In genomic region chr1:115643219-115643618, GRCh38 we compare ENCODE assay signal across 8 cellular contexts. TPM values are rescaled to one million over a fixed set of nuclear protein-coding genes. Genes with fewer than 3 reads are reported as not detected.
DNase-seq lines count a peak whose midpoint lies in the region; ATAC-seq and TF ChIP-seq lines count a peak whose summit lies in the region.

No MANE protein-coding gene starts in this region.

- H3K36me3 Mint-ChIP-seq in activated naive CD4-positive, alpha-beta T cell treated with anti-CD3 and anti-CD28 coated beads for 36 hours (ENCODE audit: low read depth), result peaks cover 2% of the 10 kb centered on the region
- H3K36me3 Mint-ChIP-seq in activated naive CD4-positive, alpha-beta T cell treated with anti-CD3 and anti-CD28 coated beads, Interleukin-2, amount 50 U/mL, for 72 hours, result peaks cover 19 to 22% of the 10 kb centered on the region in 2 donors
- peaks cover 8% of the 10 kb centered on the region for H3K36me3 Mint-ChIP-seq in activated naive CD8-positive, alpha-beta T cell treated with anti-CD3 and anti-CD28 coated beads for 36 hours

- intact Hi-C loops in activated naive CD4-positive, alpha-beta T cell treated with anti-CD3 and anti-CD28 coated beads for 36 hours (cut with micrococcal nuclease), result loop anchor here (5.0 kb wide), 1 partner anchor 64 kb away; no protein-coding TSS in a partner anchor
- intact Hi-C loops in left lung (cut with DNase I), result no loop called here
- intact Hi-C loops in transverse colon (cut with DNase I; ENCODE audit: low total_unique reads), result no loop called here

- peaks cover 0 to 14% of the 10 kb centered on the region in 2 donors for H3K27me3 ChIP-seq in left lung
- no peaks in the 10 kb centered on the region for H3K27me3 ChIP-seq in transverse colon

- H3K27me3 Mint-ChIP-seq in activated naive CD4-positive, alpha-beta T cell treated with anti-CD3 and anti-CD28 coated beads for 36 hours (ENCODE audit: low read depth), result peaks cover 38% of the 10 kb centered on the region
- peaks cover 40% of the 10 kb centered on the region for H3K27me3 Mint-ChIP-seq in activated naive CD8-positive, alpha-beta T cell treated with anti-CD3 and anti-CD28 coated beads for 36 hours

- no peak for DNase-seq in activated naive CD4-positive, alpha-beta T cell treated with anti-CD3 and anti-CD28 coated beads for 36 hours
- no peak for DNase-seq in activated naive CD4-positive, alpha-beta T cell treated with anti-CD3 and anti-CD28 coated beads, Interleukin-2, amount 50 U/mL, for 72 hours (ENCODE audit: low spot score in 2 of 2)
- DNase-seq in activated naive CD8-positive, alpha-beta T cell treated with anti-CD3 and anti-CD28 coated beads for 36 hours, result no peak
- DNase-seq in left lung, result no peak
- DNase-seq in transverse colon, result no peak
- no peak for DNase-seq in activated CD4-positive, alpha-beta T cell treated with anti-CD3 and anti-CD28 coated beads, Interleukin-2, amount 50 U/mL, for 1 hour
- DNase-seq in kidney glomerular epithelial cell (lab: John Stamatoyannopoulos, UW), result no peak
- DNase-seq in SIG-M5 (lab: John Stamatoyannopoulos, UW), result no peak

- no peak overlapping the region for H3K27ac Mint-ChIP-seq in activated naive CD4-positive, alpha-beta T cell treated with anti-CD3 and anti-CD28 coated beads for 36 hours
- no peak overlapping the region for H3K27ac Mint-ChIP-seq in activated naive CD4-positive, alpha-beta T cell treated with anti-CD3 and anti-CD28 coated beads, Interleukin-2, amount 50 U/mL, for 72 hours
- H3K27ac Mint-ChIP-seq in activated naive CD8-positive, alpha-beta T cell treated with anti-CD3 and anti-CD28 coated beads for 36 hours, result no peak overlapping the region

- 37 to 42% methylated on average over 4 of the region's 4 CpGs for WGBS in transverse colon (ENCODE audit: low coverage in 1 of 2), 2 donors

- peaks cover 4 to 9% of the 10 kb centered on the region in 2 donors for H3K4me1 ChIP-seq in left lung
- H3K4me1 ChIP-seq in transverse colon, result peaks cover 4 to 47% (median 19%) of the 10 kb centered on the region in 4 donors

- ATAC-seq in activated naive CD4-positive, alpha-beta T cell treated with anti-CD3 and anti-CD28 coated beads, Interleukin-2, amount 50 U/mL, for 72 hours, result no peak
- ATAC-seq in left lung, result no peak

- H3K4me3 ChIP-seq in left lung, result peak overlapping the region; percentile 78 to 86
- H3K4me3 ChIP-seq in transverse colon, result peak overlapping the region in 3 of 4 donors; percentile 66 to 98 (median 96)

- CTCF ChIA-PET in activated naive CD4-positive, alpha-beta T cell treated with anti-CD3 and anti-CD28 coated beads for 36 hours (lab: Charles Lee), result interaction anchor here (1.1 kb wide), 1 partner anchor 64 kb away, joined by 3 read pairs; no protein-coding TSS in a partner anchor

- TF ChIP-seq POLR2A in transverse colon (IDR thresholded peaks at IDR 0.05), result no peak

- peaks cover 11% of the 10 kb centered on the region for H3K9me3 Mint-ChIP-seq in activated naive CD4-positive, alpha-beta T cell treated with anti-CD3 and anti-CD28 coated beads for 36 hours
- H3K9me3 Mint-ChIP-seq in activated naive CD4-positive, alpha-beta T cell treated with anti-CD3 and anti-CD28 coated beads, Interleukin-2, amount 50 U/mL, for 72 hours, result peaks cover 9 to 16% of the 10 kb centered on the region in 2 donors
- peaks cover 13% of the 10 kb centered on the region for H3K9me3 Mint-ChIP-seq in activated naive CD8-positive, alpha-beta T cell treated with anti-CD3 and anti-CD28 coated beads for 36 hours

- in situ Hi-C loops in transverse colon (cut with MboI; ENCODE audit: low pct_ligation_motif_present in 1 of 4, low pct_unique_long_range_greater_than_20kb in 1 of 4, low sequenced_read_pairs in 3 of 4), result no loop called here

- H3K9me3 ChIP-seq in left lung, result peaks cover 0 to 10% of the 10 kb centered on the region in 2 donors
- H3K9me3 ChIP-seq in transverse colon, result no peaks in the 10 kb centered on the region

- H3K36me3 ChIP-seq in left lung (no peaks in the 10 kb centered on the region), transverse colon (no peaks in the 10 kb centered on the region)

- TF ChIP-seq EP300 in transverse colon (IDR thresholded peaks at IDR 0.05; ENCODE audit: low read depth), result no peak

- H3K4me1 Mint-ChIP-seq in activated naive CD4-positive, alpha-beta T cell treated with anti-CD3 and anti-CD28 coated beads for 36 hours (ENCODE audit: low read depth), result peaks cover 7% of the 10 kb centered on the region
- peaks cover 4% of the 10 kb centered on the region for H3K4me1 Mint-ChIP-seq in activated naive CD8-positive, alpha-beta T cell treated with anti-CD3 and anti-CD28 coated beads for 36 hours

- no peak for TF ChIP-seq CTCF in left lung (IDR thresholded peaks at IDR 0.05)
- TF ChIP-seq CTCF in transverse colon (IDR thresholded peaks at IDR 0.05), result no peak

- no peak overlapping the region for H3K27ac ChIP-seq in left lung
- peak overlapping the region; percentile 87 to 96 (median 90) for H3K27ac ChIP-seq in transverse colon

- H3K4me3 Mint-ChIP-seq in activated naive CD4-positive, alpha-beta T cell treated with anti-CD3 and anti-CD28 coated beads for 36 hours, result peak overlapping the region; percentile 70
- peak overlapping the region; percentile 72 for H3K4me3 Mint-ChIP-seq in activated naive CD8-positive, alpha-beta T cell treated with anti-CD3 and anti-CD28 coated beads for 36 hours

RNA-seq across cellular contexts. Expression of gene VANGL1, which starts 1.4 kb away (rescaled TPM):
- total RNA-seq in activated naive CD4-positive, alpha-beta T cell treated with anti-CD3 and anti-CD28 coated beads for 36 hours, result under 1 TPM; 0.72 TPM
- 1 to 10 TPM in 1 of 2 donors, under 1 TPM in 1; 0.48 to 1.4 TPM for total RNA-seq in activated naive CD4-positive, alpha-beta T cell treated with anti-CD3 and anti-CD28 coated beads, Interleukin-2, amount 50 U/mL, for 72 hours
- 1 to 10 TPM; 2.4 to 2.9 TPM for total RNA-seq in activated naive CD8-positive, alpha-beta T cell treated with anti-CD3 and anti-CD28 coated beads for 36 hours
- total RNA-seq in left lung (10 to 100 TPM; 14.7 to 16.6 TPM), transverse colon (10 to 100 TPM in 3 of 4 donors, 1 to 10 TPM in 1; 5.6 to 26.9 (median 16.9) TPM)

Comparison
In these comparisons a context has a peak if more than half of its experiments do, and no peak if none do; other contexts are left out.
1. H3K27ac ChIP-seq: peak in transverse colon (4 of 4); none in left lung (0 of 2).